1 cellular context compared by ENCODE assay signal in genomic region chr11:113906038-113906437, GRCh38.
TF ChIP-seq lines count a peak whose summit lies in the region.

No MANE protein-coding gene starts in this region.

TF ChIP-seq in WTC11, 78 proteins besides CTCF, POLR2A, EP300 and RAD21 (continued from another document):
- TF ChIP-seq ZNF512 (CRISPR knock-in tag; IDR thresholded peaks at IDR 0.05; ENCODE audit: borderline replicate concordance) (no peak), HMGXB4 (CRISPR knock-in tag; IDR thresholded peaks at IDR 0.05) (no peak), ZNF423 (CRISPR knock-in tag; IDR thresholded peaks at IDR 0.05) (no peak), GABPB1 (CRISPR knock-in tag; IDR thresholded peaks at IDR 0.05) (no peak), CBFB (CRISPR knock-in tag; IDR thresholded peaks at IDR 0.05; ENCODE audit: low read depth) (no peak), ZSCAN18 (CRISPR knock-in tag; IDR thresholded peaks at IDR 0.05) (no peak), GRHL2 (CRISPR knock-in tag; IDR thresholded peaks at IDR 0.05; ENCODE audit: insufficient replicate concordance, severe bottlenecking) (no peak), ZNF263 (CRISPR knock-in tag; IDR thresholded peaks at IDR 0.05; ENCODE audit: low read depth) (no peak), ATF6 (CRISPR knock-in tag; IDR thresholded peaks at IDR 0.05) (no peak)
TF ChIP-seq in WTC11: peak in this region for 0.
